28 cellular contexts compared by ENCODE assay signal in genomic region chr16:52235186-52235585, GRCh38.
"Had no signal": no experiment of that assay in that cellular context is flagged by ENCODE, and none has a peak within 500 bp of the region (broad histone marks: within the 10 kb centered on the region; RNA-seq: fewer than 3 reads in every experiment).

No MANE protein-coding gene starts in this region.

- H3K4me3 Mint-ChIP-seq: stimulated activated effector memory CD8-positive, alpha-beta T cell treated with anti-CD3 and anti-CD28 coated beads, Interleukin-12 subunit alpha, Interleukin-12 subunit beta, amount 100 ng/mL, for 72 hours; stimulated activated memory B cell treated with anti-CD40 and anti-IgM and Interleukin-4, amounts not matched to agents 10 μg/mL and 1 μg/mL and 100 μg/mL, for 72 hours; stimulated activated naive B cell treated with anti-CD40 and anti-IgM and Interleukin-4, amounts not matched to agents 10 μg/mL and 1 μg/mL and 100 μg/mL, for 72 hours; stimulated activated naive CD8-positive, alpha-beta T cell treated with anti-CD3 and anti-CD28 coated beads, Interleukin-15, amount 100 ng/mL, for 72 hours; stimulated activated naive CD8-positive, alpha-beta T cell treated with anti-CD3 and anti-CD28 coated beads, Interleukin-15, Interleukin-2, amounts not matched to agents 100 ng/mL and 50 ng/mL, for 24 hours; type B pancreatic cell had no signal

- H3K9me3 Mint-ChIP-seq: stimulated activated memory B cell treated with anti-CD40 and anti-IgM and Interleukin-4, amounts not matched to agents 10 μg/mL and 1 μg/mL and 100 μg/mL, for 72 hours; stimulated activated naive CD8-positive, alpha-beta T cell treated with anti-CD3 and anti-CD28 coated beads, Interleukin-15, amount 100 ng/mL, for 72 hours; type B pancreatic cell had no signal

- H3K36me3 Mint-ChIP-seq: stimulated activated effector memory CD8-positive, alpha-beta T cell treated with anti-CD3 and anti-CD28 coated beads, Interleukin-12 subunit alpha, Interleukin-12 subunit beta, amount 100 ng/mL, for 72 hours; stimulated activated memory B cell treated with anti-CD40 and anti-IgM and Interleukin-4, amounts not matched to agents 10 μg/mL and 1 μg/mL and 100 μg/mL, for 72 hours; stimulated activated naive B cell treated with anti-CD40 and anti-IgM and Interleukin-4, amounts not matched to agents 10 μg/mL and 1 μg/mL and 100 μg/mL, for 72 hours; type B pancreatic cell had no signal

- DNase-seq: stimulated activated CD4-positive, alpha-beta T cell treated with anti-CD3 and anti-CD28 coated beads, Interleukin-2, amount 100 ng/mL, for 48 hours; stimulated activated CD4-positive, alpha-beta T cell treated with anti-CD3 and anti-CD28 coated beads, Interleukin-4, amount 100 ng/mL, for 1 hour; stimulated activated CD4-positive, alpha-beta T cell treated with anti-CD3 and anti-CD28 coated beads, Interleukin-4, amount 100 ng/mL, for 24 hours; stimulated activated CD4-positive, alpha-beta T cell treated with anti-CD3 and anti-CD28 coated beads, Interleukin-4, amount 100 ng/mL, for 4 hours; stimulated activated CD8-positive, alpha-beta memory T cell treated with anti-CD3 and anti-CD28 coated beads, Interleukin-4, amount 100 ng/mL, for 48 hours; stimulated activated naive B cell treated with anti-CD40 and anti-IgM and Interleukin-4, amounts not matched to agents 10 μg/mL and 1 μg/mL and 100 μg/mL, for 72 hours; stimulated activated naive CD4-positive, alpha-beta T cell; stimulated activated naive CD4-positive, alpha-beta T cell treated with Interleukin-2 at 50 U/mL for 16 hours; stimulated activated naive CD8-positive, alpha-beta T cell treated with anti-CD3 and anti-CD28 coated beads, Interleukin-15, amount 100 ng/mL, for 72 hours; stimulated activated naive CD8-positive, alpha-beta T cell treated with anti-CD3 and anti-CD28 coated beads, Interleukin-15, Interleukin-2, amounts not matched to agents 100 U/mL and 50 U/mL, for 24 hours; stomach; substantia nigra; testis; thyroid gland; tibial artery; transverse colon; trophoblast cell; upper lobe of left lung; upper lobe of right lung; uterus had no signal

- H3K4me1 Mint-ChIP-seq: stimulated activated effector memory CD8-positive, alpha-beta T cell treated with anti-CD3 and anti-CD28 coated beads, Interleukin-12 subunit alpha, Interleukin-12 subunit beta, amount 100 ng/mL, for 72 hours; stimulated activated memory B cell treated with anti-CD40 and anti-IgM and Interleukin-4, amounts not matched to agents 10 μg/mL and 1 μg/mL and 100 μg/mL, for 72 hours; stimulated activated naive B cell treated with anti-CD40 and anti-IgM and Interleukin-4, amounts not matched to agents 10 μg/mL and 1 μg/mL and 100 μg/mL, for 72 hours; stimulated activated naive CD8-positive, alpha-beta T cell treated with anti-CD3 and anti-CD28 coated beads, Interleukin-15, amount 100 ng/mL, for 72 hours had no signal

- H3K36me3 ChIP-seq: stomach, suprapubic skin, thoracic aorta, thyroid gland, tibial artery, tibial nerve, transverse colon, upper lobe of left lung, upper lobe of right lung, uterus, vagina had no signal

- H3K9me3 ChIP-seq: suprapubic skin, testis, thoracic aorta, thyroid gland, tibial artery, tibial nerve, transverse colon, upper lobe of left lung, upper lobe of right lung, uterus, vagina had no signal

- ATAC-seq: stimulated activated effector memory CD8-positive, alpha-beta T cell treated with anti-CD3 and anti-CD28 coated beads, Interleukin-12 subunit alpha, Interleukin-12 subunit beta, amount 100 ng/mL, for 72 hours; stimulated activated memory B cell treated with anti-CD40 and anti-IgM and Interleukin-4, amounts not matched to agents 10 μg/mL and 1 μg/mL and 100 μg/mL, for 72 hours; stimulated activated naive B cell treated with anti-CD40 and anti-IgM and Interleukin-4, amounts not matched to agents 10 μg/mL and 1 μg/mL and 100 μg/mL, for 72 hours; stimulated activated naive CD8-positive, alpha-beta T cell treated with anti-CD3 and anti-CD28 coated beads, Interleukin-15, amount 100 ng/mL, for 72 hours; stimulated activated naive CD8-positive, alpha-beta T cell treated with anti-CD3 and anti-CD28 coated beads, Interleukin-15, Interleukin-2, amounts not matched to agents 100 U/mL and 50 U/mL, for 24 hours; upper lobe of right lung had no signal

- H3K27ac Mint-ChIP-seq: stimulated activated effector memory CD8-positive, alpha-beta T cell treated with anti-CD3 and anti-CD28 coated beads, Interleukin-12 subunit alpha, Interleukin-12 subunit beta, amount 100 ng/mL, for 72 hours; stimulated activated memory B cell treated with anti-CD40 and anti-IgM and Interleukin-4, amounts not matched to agents 10 μg/mL and 1 μg/mL and 100 μg/mL, for 72 hours; stimulated activated naive B cell treated with anti-CD40 and anti-IgM and Interleukin-4, amounts not matched to agents 10 μg/mL and 1 μg/mL and 100 μg/mL, for 72 hours; stimulated activated naive CD8-positive, alpha-beta T cell treated with anti-CD3 and anti-CD28 coated beads, Interleukin-15, amount 100 ng/mL, for 72 hours; stimulated activated naive CD8-positive, alpha-beta T cell treated with anti-CD3 and anti-CD28 coated beads, Interleukin-15, Interleukin-2, amounts not matched to agents 100 ng/mL and 50 ng/mL, for 24 hours; type B pancreatic cell had no signal

- H3K27me3 ChIP-seq: stomach, suprapubic skin, testis, thyroid gland, tibial artery, tibial nerve, transverse colon, upper lobe of left lung, upper lobe of right lung, uterus, vagina had no signal

- H3K27ac ChIP-seq: suprapubic skin, testis, thoracic aorta, thyroid gland, tibial artery, tibial nerve, transverse colon, upper lobe of left lung, upper lobe of right lung, uterus, vagina had no signal

- H3K27me3 Mint-ChIP-seq: stimulated activated memory B cell treated with anti-CD40 and anti-IgM and Interleukin-4, amounts not matched to agents 10 μg/mL and 1 μg/mL and 100 μg/mL, for 72 hours; stimulated activated naive B cell treated with anti-CD40 and anti-IgM and Interleukin-4, amounts not matched to agents 10 μg/mL and 1 μg/mL and 100 μg/mL, for 72 hours; stimulated activated naive CD8-positive, alpha-beta T cell treated with anti-CD3 and anti-CD28 coated beads, Interleukin-15, amount 100 ng/mL, for 72 hours; stimulated activated naive CD8-positive, alpha-beta T cell treated with anti-CD3 and anti-CD28 coated beads, Interleukin-15, Interleukin-2, amounts not matched to agents 100 ng/mL and 50 ng/mL, for 24 hours had no signal

- H3K4me3 ChIP-seq: stomach, suprapubic skin, testis, thoracic aorta, thyroid gland, tibial artery, tibial nerve, transverse colon, upper lobe of left lung, upper lobe of right lung, uterus, vagina had no signal

- H3K4me1 ChIP-seq: suprapubic skin, testis, thyroid gland, tibial artery, tibial nerve, transverse colon, upper lobe of left lung, upper lobe of right lung, uterus, vagina had no signal
